In genomic region chr18:75247601-75248421, GRCh38 we compare ENCODE assay signal across 8 cellular contexts. TPM values are rescaled to one million over a fixed set of nuclear protein-coding genes. Genes with fewer than 3 reads are reported as not detected.
DNase-seq lines count a peak whose midpoint lies in the region; ATAC-seq, FAIRE-seq and TF ChIP-seq lines count a peak whose summit lies in the region.

No MANE protein-coding gene starts in this region.

- no peak for TF ChIP-seq CTCF in DND-41 (IDR thresholded peaks at IDR 0.05; ENCODE audit: borderline replicate concordance, extremely low read depth, low read length, poor library complexity, severe bottlenecking)
- TF ChIP-seq CTCF in ascending aorta (IDR thresholded peaks at IDR 0.05): no peak
- TF ChIP-seq CTCF in stomach (IDR thresholded peaks at IDR 0.05): no peak

- TF ChIP-seq EP300 in stomach (IDR thresholded peaks at IDR 0.05): no peak

- H3K4me2 ChIP-seq in DND-41 (ENCODE audit: insufficient read depth, low read length): peak overlapping the region; percentile 77

- peak overlapping the region; percentile 67 for H2AFZ ChIP-seq in DND-41 (ENCODE audit: low read depth, low read length)

- peak overlapping the region; percentile 59 for H3K9ac ChIP-seq in DND-41 (ENCODE audit: low read depth, low read length)

- H4K20me1 ChIP-seq in DND-41 (ENCODE audit: insufficient read depth, low read length): peaks cover 18% of the 10 kb centered on the region; the same call in 1 of the 2 replicates

- H3K9me3 ChIP-seq in DND-41 (ENCODE audit: insufficient read depth, low read length, severe bottlenecking) (no peaks in the 10 kb centered on the region), ascending aorta (no peaks in the 10 kb centered on the region), stomach (no peaks in the 10 kb centered on the region)

- H3K4me1 ChIP-seq in DND-41 (ENCODE audit: insufficient read depth, low read length): peaks cover 50% of the 10 kb centered on the region
- peaks cover 0 to 10% of the 10 kb centered on the region in 2 donors for H3K4me1 ChIP-seq in ascending aorta
- H3K4me1 ChIP-seq in stomach: peaks cover 14 to 78% (median 45%) of the 10 kb centered on the region in 4 donors

- no peaks in the 10 kb centered on the region for H3K27me3 ChIP-seq in DND-41 (ENCODE audit: insufficient read depth, low read length, poor library complexity)
- no peaks in the 10 kb centered on the region for H3K27me3 ChIP-seq in ascending aorta
- H3K27me3 ChIP-seq in stomach: no peaks in the 10 kb centered on the region

- intact Hi-C loops in ascending aorta (cut with DNase I) (loop anchor here (2.0 kb wide), 1 partner anchor 39 kb away; the partner anchor contains the start of gene PTGR3), stomach (cut with DNase I; ENCODE audit: low total_unique reads) (no loop called here)

- H3K4me3 ChIP-seq in DND-41 (ENCODE audit: low read depth in 1 of 2, low read length in 2 of 2): peak overlapping the region; percentile 24 to 57; a peak in 3 of 4 replicates
- peak overlapping the region; percentile 57 to 62 for H3K4me3 ChIP-seq in ascending aorta
- H3K4me3 ChIP-seq in stomach: peak overlapping the region; percentile 32 to 38 (median 36)

- peak overlapping the region; percentile 93 for H3K27ac ChIP-seq in DND-41 (ENCODE audit: low read length)
- H3K27ac ChIP-seq in ascending aorta: peak overlapping the region; percentile 54 to 76
- H3K27ac ChIP-seq in stomach: peak overlapping the region in 4 of 5 donors; percentile 71 to 84 (median 84)

- peaks cover 96% of the 10 kb centered on the region for H3K79me2 ChIP-seq in DND-41 (ENCODE audit: insufficient read depth, low read length)

- no peaks in the 10 kb centered on the region for H3K36me3 ChIP-seq in DND-41 (ENCODE audit: insufficient read depth, low read length)
- H3K36me3 ChIP-seq in ascending aorta: no peaks in the 10 kb centered on the region
- H3K36me3 ChIP-seq in stomach: no peaks in the 10 kb centered on the region

- peak; percentile 50 for DNase-seq in DND-41
- DNase-seq in NCI-H1417 treated with DMSO at 0.1 percent for 48 hours (lab: John Stamatoyannopoulos, UW): peak; percentile 92
- DNase-seq in ascending aorta (ENCODE audit: low spot score in 2 of 2): no peak
- DNase-seq in iris pigment epithelial cell (ENCODE audit: low read depth): peak; percentile 73
- no peak for DNase-seq in stomach
- no peak for DNase-seq in HTR-8/SVneo (ENCODE audit: insufficient read length, low spot score)

- no peak for FAIRE-seq in HTR-8/SVneo (lab: Jason Lieb, UNC)

- WGBS in stomach, 5 donors: 21 to 23% (median 23%) methylated on average over 8 of the region's 8 CpGs

- peak; percentile 69 for ATAC-seq in DND-41 (ENCODE audit: insufficient read depth, low read depth)
- peak; percentile 64 for ATAC-seq in GM21390 (IDR thresholded peaks at IDR 0.05; ENCODE audit: unreplicated experiment)
- no peak for ATAC-seq in GM18520 (IDR thresholded peaks at IDR 0.05; ENCODE audit: unreplicated experiment)

- no peak for TF ChIP-seq POLR2A in stomach (IDR thresholded peaks at IDR 0.05)

RNA-seq across cellular contexts. Expression of gene TSHZ1, which starts 37.2 kb away (rescaled TPM):
- 13.3 TPM for total RNA-seq in ascending aorta
- total RNA-seq in stomach: 10 to 100 TPM in 3 of 5 donors, 1 to 10 TPM in 2; 7.0 to 21.0 (median 14.8) TPM
- 1 to 10 TPM; 4.2 to 7.0 (median 5.0) TPM for polyA plus RNA-seq in stomach

RNA-seq across cellular contexts. Expression of gene PTGR3, which starts 38.9 kb away (rescaled TPM):
- total RNA-seq in ascending aorta (10.1 TPM), stomach (10 to 100 TPM; 10.4 to 45.5 (median 19.3) TPM)
- polyA plus RNA-seq in stomach: 10 to 100 TPM in 2 of 3 donors, 1 to 10 TPM in 1; 9.9 to 13.8 (median 10.6) TPM

Comparison
In these comparisons a context has a peak if more than half of its experiments do, and no peak if none do; other contexts are left out.
1. DNase-seq: peak in DND-41 (single experiment), NCI-H1417 treated with DMSO at 0.1 percent for 48 hours (single experiment) and iris pigment epithelial cell (single experiment); none in ascending aorta (0 of 2), stomach (single experiment) and HTR-8/SVneo (single experiment).
2. Peak in every context shown above with its lines, with median percentiles within 50 percentile points of each other: H3K27ac ChIP-seq and H3K4me3 ChIP-seq.